25 cellular contexts compared by ENCODE assay signal in the genomic region with DNA sequence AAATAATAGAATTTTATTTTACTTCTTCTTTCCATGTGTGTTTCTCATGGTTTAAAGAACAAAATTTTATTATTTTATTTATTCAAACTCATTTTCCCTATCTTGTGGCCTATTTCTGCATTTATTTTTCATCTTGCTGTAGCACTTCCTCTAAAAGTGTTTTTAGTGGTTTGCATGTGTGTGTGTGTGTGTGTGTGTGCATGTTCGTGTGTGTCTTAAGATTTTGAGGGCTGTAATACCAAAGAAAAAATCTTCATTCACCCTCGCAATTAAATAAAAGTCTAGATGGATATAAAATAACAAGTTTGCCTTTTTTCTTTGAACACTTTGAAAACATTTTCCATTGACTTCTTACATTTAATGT. TPM values are rescaled to one million over a fixed set of nuclear protein-coding genes. Genes with fewer than 3 reads are reported as not detected.
DNase-seq lines count a peak whose midpoint lies in the region; ATAC-seq, FAIRE-seq and TF ChIP-seq lines count a peak whose summit lies in the region.
"Had no signal": no experiment of that assay in that cellular context is flagged by ENCODE, and none has a peak within 500 bp of the region (broad histone marks: within the 10 kb centered on the region; RNA-seq: fewer than 3 reads in every experiment).

No MANE protein-coding gene starts in this region.

- H3K4me1 ChIP-seq in smooth muscle cell (ENCODE audit: low read depth), result no peaks in the 10 kb centered on the region
- H3K4me1 ChIP-seq: ascending aorta, esophagus squamous epithelium had no signal

- no peak for FAIRE-seq in GM12891 (lab: Jason Lieb, UNC)

- H3K36me3 Mint-ChIP-seq in central memory CD8-positive, alpha-beta T cell (ENCODE audit: insufficient read depth), result peaks cover 3% of the 10 kb centered on the region

- H2AFZ ChIP-seq in smooth muscle cell (ENCODE audit: low read depth), result no peak overlapping the region

- H3K4me3 ChIP-seq in smooth muscle cell, result no peak overlapping the region
- H3K4me3 ChIP-seq: ascending aorta, esophagus squamous epithelium, thoracic aorta had no signal

- no peaks in the 10 kb centered on the region for H3K9me3 ChIP-seq in smooth muscle cell (replicated peaks; ENCODE audit: low read depth)
- H3K9me3 ChIP-seq: ascending aorta, SK-N-SH, thoracic aorta had no signal

- no peak for TF ChIP-seq POLR2A in GM12891 (IDR thresholded peaks at IDR 0.05; ENCODE audit: low read depth, low read length)

- no peak overlapping the region for H3K4me2 ChIP-seq in smooth muscle cell
- H3K4me2 ChIP-seq: SK-N-SH had no signal

- no peak for ATAC-seq in central memory CD8-positive, alpha-beta T cell (replicated peaks; ENCODE audit: extremely low read depth, poor library complexity, severe bottlenecking)

- no peak for TF ChIP-seq CTCF in smooth muscle cell (IDR thresholded peaks at IDR 0.05; ENCODE audit: borderline replicate concordance, insufficient read depth, poor library complexity, severe bottlenecking)

- H3K27me3 ChIP-seq in smooth muscle cell (ENCODE audit: low read depth), result no peaks in the 10 kb centered on the region
- H3K27me3 ChIP-seq: ascending aorta, esophagus squamous epithelium had no signal

- peak; percentile 6 to 25 for DNase-seq in AML-193 (lab: John Stamatoyannopoulos, UW)
- no peak for DNase-seq in GM12891 (ENCODE audit: insufficient read length, low spot score)
- peak; percentile 49 for DNase-seq in NOMO-1 treated with dmso at 0.1 percent for 144 hours (lab: John Stamatoyannopoulos, UW; ENCODE audit: unreplicated experiment)
- DNase-seq in central memory CD8-positive, alpha-beta T cell (ENCODE audit: low spot score in 2 of 2), result no peak
- DNase-seq in NCI-H510A (lab: John Stamatoyannopoulos, UW), result no peak
- DNase-seq in activated naive CD4-positive, alpha-beta T cell (lab: John Stamatoyannopoulos, UW), result no peak
- no peak for DNase-seq in smooth muscle cell (lab: John Stamatoyannopoulos, UW; ENCODE audit: unreplicated experiment)
- no peak for DNase-seq in middle frontal gyrus (ENCODE audit: extremely low spot score, low spot score)
- DNase-seq: activated CD4-positive, alpha-beta T cell treated with anti-CD3 and anti-CD28 coated beads for 1 hour; activated naive CD4-positive, alpha-beta T cell treated with Interleukin-2 at 50 U/mL for 16 hours; C1 segment of cervical spinal cord; cerebellar nuclear complex; effector CD8-positive, alpha-beta T cell; esophagus squamous epithelium; midbrain; NCI-H1694; NCI-H82; SK-N-SH; stimulated activated CD4-positive, alpha-beta T cell treated with anti-CD3 and anti-CD28 coated beads, Interleukin-12 subunit alpha, Interleukin-12 subunit beta, amount 100 ng/mL, for 4 hours; stimulated activated CD8-positive, alpha-beta memory T cell treated with anti-CD3 and anti-CD28 coated beads, Interleukin-4, amount 100 ng/mL, for 48 hours had no signal

- H3K79me2 ChIP-seq in smooth muscle cell (ENCODE audit: low read depth), result no peaks in the 10 kb centered on the region

- no peaks in the 10 kb centered on the region for H3K27me3 Mint-ChIP-seq in central memory CD8-positive, alpha-beta T cell

- H3K4me1 Mint-ChIP-seq in central memory CD8-positive, alpha-beta T cell, result peaks cover 68% of the 10 kb centered on the region

- WGBS in smooth muscle cell (ENCODE audit: low lambda C conversion rate), result 81% methylated on average over 2 of the region's 2 CpGs

- no peaks in the 10 kb centered on the region for H3F3A ChIP-seq in smooth muscle cell (ENCODE audit: low read depth)

- no peak overlapping the region for H3K9ac ChIP-seq in smooth muscle cell (ENCODE audit: low read depth)
- H3K9ac ChIP-seq: SK-N-SH had no signal

- H3K27ac Mint-ChIP-seq in central memory CD8-positive, alpha-beta T cell (ENCODE audit: low read depth), result peak overlapping the region; percentile 95

- H3K9me3 Mint-ChIP-seq in central memory CD8-positive, alpha-beta T cell, result peaks cover 17% of the 10 kb centered on the region

- no peaks in the 10 kb centered on the region for H3K36me3 ChIP-seq in smooth muscle cell (ENCODE audit: low read depth)
- H3K36me3 ChIP-seq: ascending aorta, esophagus squamous epithelium, thoracic aorta had no signal

- H4K20me1 ChIP-seq in smooth muscle cell (ENCODE audit: low read depth), result no peaks in the 10 kb centered on the region

- peak overlapping the region; percentile 47 for H3K4me3 Mint-ChIP-seq in central memory CD8-positive, alpha-beta T cell

- H3K27ac ChIP-seq in smooth muscle cell (ENCODE audit: low read depth), result no peak overlapping the region
- H3K27ac ChIP-seq: ascending aorta, esophagus squamous epithelium, thoracic aorta had no signal

TF ChIP-seq in GM12891, 5 proteins besides CTCF, POLR2A, EP300 and RAD21:
- TF ChIP-seq POU2F2 (IDR thresholded peaks at IDR 0.05; ENCODE audit: low read depth, low read length) (no peak), SPI1 (IDR thresholded peaks at IDR 0.05; ENCODE audit: low read depth, low read length) (peak; percentile 56; the same call in 1 of the 2 replicates)

RNA-seq across cellular contexts. Expression of gene FCRL3, which starts 24.6 kb away (rescaled TPM):
- polyA plus RNA-seq in GM12891 (2012; ENCODE audit: low read depth, missing spikeins), result 0.22 TPM
- total RNA-seq in smooth muscle cell, result not detected in 2 replicates
- polyA plus RNA-seq in smooth muscle cell, result not detected in 2 replicates
- total RNA-seq: A673, ascending aorta, glomerular endothelial cell, RPMI7951, thoracic aorta had no signal
- polyA plus RNA-seq: SK-N-SH had no signal

RNA-seq across cellular contexts. Expression of gene FCRL2, which starts 51.7 kb away (rescaled TPM):
- polyA plus RNA-seq in GM12891 (2012; ENCODE audit: low read depth, missing spikeins), result 0.09 TPM
- not detected in 2 replicates for total RNA-seq in smooth muscle cell
- not detected in 2 replicates for polyA plus RNA-seq in smooth muscle cell
- total RNA-seq: A673, ascending aorta, glomerular endothelial cell, RPMI7951, thoracic aorta had no signal
- polyA plus RNA-seq: SK-N-SH had no signal

Comparison
In these comparisons a context has a peak if more than half of its experiments do, and no peak if none do; other contexts are left out.
1. DNase-seq: peak in AML-193 (2 of 2) and NOMO-1 treated with dmso at 0.1 percent for 144 hours (single experiment); none in GM12891 (single experiment), central memory CD8-positive, alpha-beta T cell (0 of 2), NCI-H510A (single experiment), activated naive CD4-positive, alpha-beta T cell (0 of 4), smooth muscle cell (single experiment) and middle frontal gyrus (single experiment).